ENCODE assay signal across 1 cellular context in the genomic region with DNA sequence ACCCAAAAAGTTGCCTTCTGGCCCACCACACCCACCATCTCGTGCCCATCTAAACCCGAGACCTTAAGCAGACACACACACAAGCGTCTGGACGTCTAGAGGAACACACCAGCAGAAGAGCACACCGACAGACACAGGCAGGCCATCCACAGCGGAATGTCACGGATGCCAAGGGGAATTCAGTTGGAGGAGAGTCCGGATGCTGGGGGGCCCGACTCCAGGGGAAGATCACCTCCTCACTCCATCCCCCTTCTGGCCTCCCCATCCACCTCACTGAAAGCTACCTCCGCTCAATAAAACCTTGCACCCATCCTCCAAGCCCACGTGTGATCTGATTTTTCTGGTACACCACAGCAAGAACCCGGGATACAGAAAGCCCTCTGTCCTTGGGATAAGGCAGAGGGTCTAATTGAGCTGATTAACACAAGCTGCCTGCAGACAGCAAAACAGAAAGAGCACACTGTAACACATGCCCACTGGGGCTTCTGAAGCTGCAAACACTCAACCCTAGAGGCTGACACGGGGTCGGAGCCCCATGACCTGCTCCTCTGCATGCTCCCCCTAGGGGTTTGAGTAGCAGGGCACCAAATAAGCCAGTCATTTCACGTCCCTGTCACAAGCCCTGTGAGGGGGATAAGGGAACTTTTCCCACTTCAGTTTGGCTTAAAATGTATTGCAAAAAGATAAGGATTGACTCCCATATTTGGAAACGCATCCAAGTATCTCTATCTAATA.
TF ChIP-seq lines count a peak whose summit lies in the region.

No MANE protein-coding gene starts in this region.

TF ChIP-seq in HepG2, 621 proteins besides CTCF, POLR2A, EP300 and RAD21 (continued from another document):
- TF ChIP-seq, protein P1, sequence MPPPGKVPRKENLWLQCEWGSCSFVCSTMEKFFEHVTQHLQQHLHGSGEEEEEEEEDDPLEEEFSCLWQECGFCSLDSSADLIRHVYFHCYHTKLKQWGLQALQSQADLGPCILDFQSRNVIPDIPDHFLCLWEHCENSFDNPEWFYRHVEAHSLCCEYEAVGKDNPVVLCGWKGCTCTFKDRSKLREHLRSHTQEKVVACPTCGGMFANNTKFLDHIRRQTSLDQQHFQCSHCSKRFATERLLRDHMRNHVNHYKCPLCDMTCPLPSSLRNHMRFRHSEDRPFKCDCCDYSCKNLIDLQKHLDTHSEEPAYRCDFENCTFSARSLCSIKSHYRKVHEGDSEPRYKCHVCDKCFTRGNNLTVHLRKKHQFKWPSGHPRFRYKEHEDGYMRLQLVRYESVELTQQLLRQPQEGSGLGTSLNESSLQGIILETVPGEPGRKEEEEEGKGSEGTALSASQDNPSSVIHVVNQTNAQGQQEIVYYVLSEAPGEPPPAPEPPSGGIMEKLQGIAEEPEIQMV (CRISPR knock-in tag; IDR thresholded peaks at IDR 0.05; ENCODE audit: low read depth): no peak
- TF ChIP-seq ZNF337 (CRISPR knock-in tag; IDR thresholded peaks at IDR 0.05; ENCODE audit: borderline replicate concordance, low read depth) (no peak), HNRNPH1 (optimal IDR thresholded peaks at IDR 0.05; ENCODE audit: low read depth, low read length) (no peak)
- TF ChIP-seq, protein P2, sequence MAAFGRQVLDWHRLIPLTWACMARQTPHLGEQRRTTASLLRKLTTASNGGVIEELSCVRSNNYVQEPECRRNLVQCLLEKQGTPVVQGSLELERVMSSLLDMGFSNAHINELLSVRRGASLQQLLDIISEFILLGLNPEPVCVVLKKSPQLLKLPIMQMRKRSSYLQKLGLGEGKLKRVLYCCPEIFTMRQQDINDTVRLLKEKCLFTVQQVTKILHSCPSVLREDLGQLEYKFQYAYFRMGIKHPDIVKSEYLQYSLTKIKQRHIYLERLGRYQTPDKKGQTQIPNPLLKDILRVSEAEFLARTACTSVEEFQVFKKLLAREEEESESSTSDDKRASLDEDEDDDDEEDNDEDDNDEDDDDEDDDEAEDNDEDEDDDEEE (CRISPR knock-in tag; IDR thresholded peaks at IDR 0.05): no peak
